ENCODE assay signal across 8 cellular contexts in genomic region chr19:38792250-38793111, GRCh38. TPM values are rescaled to one million over a fixed set of nuclear protein-coding genes. Genes with fewer than 3 reads are reported as not detected.
DNase-seq lines count a peak whose midpoint lies in the region; ATAC-seq and TF ChIP-seq lines count a peak whose summit lies in the region.

No MANE protein-coding gene starts in this region.

- H3K4me3 ChIP-seq in spleen: peak overlapping the region in 7 of 8 donors; percentile 13 to 67 (median 34)

- in situ Hi-C loops in ACHN (cut with HindIII; ENCODE audit: low pct_ligation_motif_present, low pct_unique_long_range_greater_than_20kb, low sequenced_read_pairs): no loop called here

- H3K9me3 Mint-ChIP-seq in glutamatergic neuron (ENCODE audit: unreplicated experiment): peaks cover 6% of the 10 kb centered on the region

- no peak overlapping the region for H3K27ac Mint-ChIP-seq in glutamatergic neuron (ENCODE audit: unreplicated experiment)

- TF ChIP-seq CTCF in GM12874 (IDR thresholded peaks at IDR 0.05; ENCODE audit: insufficient read depth, low read depth, low read length) (peak; percentile 30; the same call in 1 of the 2 replicates), glutamatergic neuron (IDR thresholded peaks at IDR 0.05; ENCODE audit: partially characterized antibody, unreplicated experiment) (peak; percentile 80), spleen (IDR thresholded peaks at IDR 0.05 in 8 of 11, conservative IDR thresholded peaks at IDR 0.05 in 3 of 11) (peak in 9 of 11 experiments; percentile 36 to 63 (median 49))

- H3K4me1 ChIP-seq in spleen: peaks cover 0 to 20% (median 10%) of the 10 kb centered on the region in 6 donors

- peaks cover 0 to 5% (median 0%) of the 10 kb centered on the region in 7 donors for H3K27me3 ChIP-seq in spleen (replicated peaks in 1 of 7)

- H3K36me3 ChIP-seq in spleen: no peaks in the 10 kb centered on the region

- H3K36me3 Mint-ChIP-seq in glutamatergic neuron (ENCODE audit: unreplicated experiment): no peaks in the 10 kb centered on the region

- H3K27me3 Mint-ChIP-seq in glutamatergic neuron (ENCODE audit: unreplicated experiment): peaks cover 7% of the 10 kb centered on the region

- no peak for TF ChIP-seq POLR2A in spleen (IDR thresholded peaks at IDR 0.05)

- intact Hi-C loops in spleen (cut with DNase I; ENCODE audit: low total_unique reads): no loop called here

- peaks cover 1% of the 10 kb centered on the region for H3K4me1 Mint-ChIP-seq in glutamatergic neuron (ENCODE audit: low read depth, unreplicated experiment)

- H3K9me3 ChIP-seq in spleen: no peaks in the 10 kb centered on the region

- no peak for ATAC-seq in GM19023 (IDR thresholded peaks at IDR 0.05; ENCODE audit: unreplicated experiment)

- H3K4me3 Mint-ChIP-seq in glutamatergic neuron (ENCODE audit: unreplicated experiment): peak overlapping the region; percentile 18

- peak overlapping the region in 7 of 8 donors; percentile 5 to 83 (median 70) for H3K27ac ChIP-seq in spleen

- peak; percentile 66 to 74 for DNase-seq in activated T-cell treated with anti-CD3 and anti-CD28 coated beads, Interleukin-2, amount 50 U/mL, for 48 hours
- DNase-seq in glutamatergic neuron: peak; percentile 80
- peak; percentile 92 for DNase-seq in spleen
- no peak for DNase-seq in A172 (ENCODE audit: low spot score)
- no peak for DNase-seq in ACHN
- DNase-seq in hippocampal formation (lab: John Stamatoyannopoulos, UW): no peak

- 11 to 33% (median 11%) methylated on average over 18 to 65 of the region's 71 CpGs for WGBS in spleen, 5 donors

RNA-seq across cellular contexts. Expression of gene LGALS7B, which starts 3.5 kb away (rescaled TPM):
- total RNA-seq in glutamatergic neuron (ENCODE audit: unreplicated experiment): not detected
- 10 to 100 TPM in 2 of 7 donors, 1 to 10 TPM in 2, not detected in 3; 1.1 to 60.3 (median 17.5) TPM for total RNA-seq in spleen
- 100 to 1,000 TPM in 2 of 3 donors, 1 to 10 TPM in 1; 1.1 to 167 (median 116) TPM for polyA plus RNA-seq in spleen
- not detected in 2 replicates for total RNA-seq in A172 (2014; rRNA removed; shearing (Covaris generic))

RNA-seq across cellular contexts. Expression of gene LGALS7, which starts 19.2 kb away (rescaled TPM):
- total RNA-seq in glutamatergic neuron (ENCODE audit: unreplicated experiment): not detected
- 1 to 10 TPM in 1 of 7 donors, not detected in 6; 4.4 TPM for total RNA-seq in spleen
- 1 to 10 TPM in 2 of 3 donors, under 1 TPM in 1; 0.52 to 7.4 (median 5.1) TPM for polyA plus RNA-seq in spleen
- not detected in 2 replicates for total RNA-seq in A172 (2014; rRNA removed; shearing (Covaris generic))

RNA-seq across cellular contexts. Expression of gene LGALS4, which starts 20.3 kb away (rescaled TPM):
- not detected for total RNA-seq in glutamatergic neuron (ENCODE audit: unreplicated experiment)
- 1 to 10 TPM; 1.1 to 7.5 (median 2.8) TPM for total RNA-seq in spleen
- 1 to 10 TPM; 2.9 to 9.6 (median 9.3) TPM for polyA plus RNA-seq in spleen
- not detected in 2 replicates for total RNA-seq in A172 (2014; rRNA removed; shearing (Covaris generic))

RNA-seq across cellular contexts. Expression of gene ECH1, which starts 39.1 kb away (rescaled TPM):
- 77.8 TPM for total RNA-seq in glutamatergic neuron (ENCODE audit: unreplicated experiment)
- total RNA-seq in spleen: 100 to 1,000 TPM; 119 to 293 (median 191) TPM
- polyA plus RNA-seq in spleen: 100 to 1,000 TPM; 196 to 370 (median 216) TPM
- total RNA-seq in A172 (2014; rRNA removed; shearing (Covaris generic)): 37.1 and 39.7 TPM in 2 replicates

RNA-seq across cellular contexts. Expression of gene CAPN12, which starts 48.2 kb away (rescaled TPM):
- 4.8 TPM for total RNA-seq in glutamatergic neuron (ENCODE audit: unreplicated experiment)
- 10 to 100 TPM in 5 of 7 donors, 1 to 10 TPM in 2; 9.0 to 25.6 (median 12.6) TPM for total RNA-seq in spleen
- polyA plus RNA-seq in spleen: 10 to 100 TPM; 15.2 to 33.3 (median 29.1) TPM
- not detected in 2 replicates for total RNA-seq in A172 (2014; rRNA removed; shearing (Covaris generic))

Comparison
In these comparisons a context has a peak if more than half of its experiments do, and no peak if none do; other contexts are left out.
1. CTCF ChIP-seq: peak in every context shown above with its lines; median percentile 80 in glutamatergic neuron; 49 in spleen; 30 in GM12874.
2. DNase-seq: peak in activated T-cell treated with anti-CD3 and anti-CD28 coated beads, Interleukin-2, amount 50 U/mL, for 48 hours (2 of 2), glutamatergic neuron (single experiment) and spleen (single experiment); none in A172 (single experiment), ACHN (single experiment) and hippocampal formation (0 of 2).